ENCODE assay signal across 1 cellular context in the genomic region with DNA sequence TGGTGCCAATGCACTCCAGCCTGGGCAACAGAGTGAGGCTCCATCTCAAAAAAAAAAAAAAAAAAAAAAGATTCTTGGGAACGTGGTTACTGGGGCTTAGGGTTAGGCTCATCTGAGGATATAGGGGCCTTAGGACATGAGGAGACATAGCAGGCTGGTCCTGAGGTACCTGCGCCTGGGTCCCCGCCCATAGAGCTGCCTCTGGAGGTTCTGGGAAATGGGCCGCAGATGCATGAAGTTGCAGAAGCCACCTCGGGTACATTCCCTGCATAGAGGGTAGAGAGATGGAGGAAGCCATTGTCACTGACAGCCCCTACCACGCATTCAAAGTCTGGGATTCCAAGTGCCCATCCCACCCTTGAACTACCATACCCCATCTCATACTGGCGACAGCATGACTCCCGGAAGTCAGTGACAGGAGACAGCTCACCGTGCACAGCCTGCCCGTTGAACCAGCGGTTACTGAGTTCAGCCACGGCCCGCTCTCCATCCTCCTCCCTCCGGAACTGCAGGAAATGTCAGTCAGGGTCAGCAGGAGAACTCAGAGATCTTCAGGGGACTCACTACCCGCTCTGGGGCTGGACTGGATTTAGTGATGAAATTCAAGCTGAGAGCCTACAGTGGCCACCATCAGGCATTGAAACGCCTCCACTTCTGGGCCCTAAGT.
TF ChIP-seq lines count a peak whose summit lies in the region.

No MANE protein-coding gene starts in this region.

TF ChIP-seq in HepG2, 621 proteins besides CTCF, POLR2A, EP300 and RAD21:
- no peak for TF ChIP-seq ZNF253 (CRISPR knock-in tag; IDR thresholded peaks at IDR 0.05; ENCODE audit: borderline replicate concordance)
- TF ChIP-seq, protein P1, sequence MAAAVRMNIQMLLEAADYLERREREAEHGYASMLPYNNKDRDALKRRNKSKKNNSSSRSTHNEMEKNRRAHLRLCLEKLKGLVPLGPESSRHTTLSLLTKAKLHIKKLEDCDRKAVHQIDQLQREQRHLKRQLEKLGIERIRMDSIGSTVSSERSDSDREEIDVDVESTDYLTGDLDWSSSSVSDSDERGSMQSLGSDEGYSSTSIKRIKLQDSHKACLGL (CRISPR knock-in tag; IDR thresholded peaks at IDR 0.05), result no peak
- no peak for TF ChIP-seq GTF3A (CRISPR knock-in tag; conservative IDR thresholded peaks at IDR 0.05)
- no peak for TF ChIP-seq SNAPC4 (CRISPR knock-in tag; IDR thresholded peaks at IDR 0.05)
